In the genomic region with DNA sequence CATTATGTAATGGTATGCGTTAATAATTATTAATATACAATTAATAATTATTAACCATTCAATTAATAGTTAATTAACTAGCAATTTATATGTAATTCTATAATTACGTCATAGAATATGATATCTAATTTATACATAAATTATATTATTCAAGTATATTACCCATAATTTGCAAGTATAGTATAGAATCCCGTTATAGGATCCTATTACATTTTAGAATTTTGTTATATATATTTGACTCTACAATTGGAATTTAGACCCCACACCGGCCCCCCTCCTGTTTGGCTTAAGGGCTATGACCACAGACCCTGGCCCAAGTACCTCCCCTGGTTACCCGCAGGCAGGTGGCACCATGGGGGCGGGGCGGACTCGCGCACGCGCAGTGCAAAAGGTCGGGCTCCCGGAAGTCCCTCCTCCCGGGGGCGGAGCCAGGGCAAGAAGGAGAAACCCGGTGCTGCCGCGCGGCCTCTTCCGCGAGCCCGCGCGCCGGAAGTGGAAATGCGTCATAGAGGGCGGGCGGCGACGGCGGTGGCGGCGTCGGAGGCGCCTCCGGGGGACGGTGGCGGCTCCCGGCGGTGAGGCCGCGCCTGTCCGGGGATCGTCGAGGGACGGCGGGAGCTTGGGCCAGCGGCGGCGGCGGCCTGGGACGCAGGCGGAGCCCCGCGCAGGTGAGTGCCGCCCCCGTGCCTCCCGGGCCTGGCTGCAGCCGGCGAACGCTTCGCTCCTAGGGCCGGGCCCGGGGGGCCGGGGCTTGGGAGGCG, we compare ENCODE assay signal across 8 cellular contexts.
A peak's percentile ranks its signal among the peaks of the same experiment; 100 is the strongest.
DNase-seq lines count a peak whose midpoint lies in the region; ATAC-seq lines count a peak whose summit lies in the region.

Gene AKAP17A, plus strand, starts transcription at position 503 of the 761 bp plus-strand sequence. CDS start 1,859 bp downstream, outside the sequence.

- H3K36me3 ChIP-seq in SK-N-MC (ENCODE audit: insufficient read depth, low read length), result peaks cover 29% of the 10 kb centered on the region; the same call in 1 of the 2 replicates

- peak within 1 kb of the TSS; percentile 83 for H3K4me3 ChIP-seq in SK-N-MC

- CTCF ChIA-PET in activated naive CD4-positive, alpha-beta T cell treated with anti-CD3 and anti-CD28 coated beads, Interleukin-2, amount 10 ng/mL, durations not matched to agents 7 days and 5 days (lab: Charles Lee), result no interaction called here

- H3K27ac ChIP-seq in SK-N-MC, result no peak within 1 kb of the TSS
- peak within 1 kb of the TSS; percentile 53 for H3K27ac ChIP-seq in substantia nigra (ENCODE audit: low read depth, low read length, poor library complexity, severe bottlenecking)

- no peaks in the 10 kb centered on the region for H3K27me3 Mint-ChIP-seq in activated naive CD4-positive, alpha-beta T cell treated with anti-CD3 and anti-CD28 coated beads, Interleukin-2, amount 10 ng/mL, durations not matched to agents 7 days and 5 days

- H3K4me1 Mint-ChIP-seq in activated naive CD4-positive, alpha-beta T cell treated with anti-CD3 and anti-CD28 coated beads, Interleukin-2, amount 10 ng/mL, durations not matched to agents 7 days and 5 days, result peaks cover 32% of the 10 kb centered on the region

- peak within 1 kb of the TSS; percentile 92 for H3K9ac ChIP-seq in SK-N-MC (ENCODE audit: insufficient read length)

- peak within 1 kb of the TSS; percentile 93 for H3K27ac Mint-ChIP-seq in activated naive CD4-positive, alpha-beta T cell treated with anti-CD3 and anti-CD28 coated beads, Interleukin-2, amount 10 ng/mL, durations not matched to agents 7 days and 5 days

- DNase-seq in GM04504 (ENCODE audit: low read depth), result peak; percentile 85
- DNase-seq in NCI-H1048 (lab: John Stamatoyannopoulos, UW), result peak; percentile 69
- DNase-seq in SK-N-MC (ENCODE audit: low read depth, low spot score), result no peak
- DNase-seq in activated naive CD4-positive, alpha-beta T cell treated with anti-CD3 and anti-CD28 coated beads, Interleukin-2, amount 10 ng/mL, durations not matched to agents 7 days and 5 days, result peak; percentile 96
- DNase-seq in globus pallidus (ENCODE audit: low spot score), result peak; percentile 95
- peak; percentile 50 for DNase-seq in non-pigmented ciliary epithelial cell (ENCODE audit: low read depth)
- DNase-seq in substantia nigra (lab: John Stamatoyannopoulos, UW), result peak; percentile 80 to 98 (median 94)

- peak; percentile 81 for ATAC-seq in HG02571 (IDR thresholded peaks at IDR 0.05; ENCODE audit: unreplicated experiment)

- peaks cover 36% of the 10 kb centered on the region for H3K36me3 Mint-ChIP-seq in activated naive CD4-positive, alpha-beta T cell treated with anti-CD3 and anti-CD28 coated beads, Interleukin-2, amount 10 ng/mL, durations not matched to agents 7 days and 5 days

- H3K9me3 Mint-ChIP-seq in activated naive CD4-positive, alpha-beta T cell treated with anti-CD3 and anti-CD28 coated beads, Interleukin-2, amount 10 ng/mL, durations not matched to agents 7 days and 5 days, result peaks cover 3% of the 10 kb centered on the region

- H3K9me3 ChIP-seq in SK-N-MC (ENCODE audit: low read depth, low read length), result no peaks in the 10 kb centered on the region

- peak within 1 kb of the TSS; percentile 91 for H3K4me3 Mint-ChIP-seq in activated naive CD4-positive, alpha-beta T cell treated with anti-CD3 and anti-CD28 coated beads, Interleukin-2, amount 10 ng/mL, durations not matched to agents 7 days and 5 days
